Comparison of ENCODE assay signal across 7 cellular contexts in the genomic region with DNA sequence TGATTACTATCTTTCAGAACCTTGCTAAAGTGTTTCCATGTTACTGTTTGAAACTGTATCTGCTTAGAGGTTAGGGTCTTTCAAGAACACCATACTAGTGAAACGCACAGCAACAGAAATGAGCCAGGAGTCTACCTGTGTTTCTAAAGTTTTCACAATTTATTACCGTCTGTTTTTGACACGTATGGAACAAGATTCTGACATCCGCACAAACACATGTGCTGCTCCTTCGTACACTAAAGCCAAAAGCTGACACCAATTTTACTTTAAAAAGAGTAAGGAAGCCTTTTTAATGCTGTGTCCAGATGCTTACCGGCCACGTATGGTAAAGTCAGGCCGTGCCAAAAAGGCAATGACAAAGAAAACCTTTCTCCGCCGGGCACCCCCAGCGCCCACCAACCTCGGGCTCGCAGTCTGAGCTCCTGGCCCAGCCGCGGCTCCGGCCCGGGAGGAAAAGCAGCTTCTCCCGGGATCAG. TPM values are rescaled to one million over a fixed set of nuclear protein-coding genes. Genes with fewer than 3 reads are reported as not detected.
A peak's percentile ranks its signal among the peaks of the same experiment; 100 is the strongest.
DNase-seq lines count a peak whose midpoint lies in the region; ATAC-seq, FAIRE-seq and TF ChIP-seq lines count a peak whose summit lies in the region.

No MANE protein-coding gene starts in this region.

- peaks cover 75% of the 10 kb centered on the region for H3K4me1 Mint-ChIP-seq in nephron progenitor cell

- peak overlapping the region; percentile 89 for H3K4me3 Mint-ChIP-seq in nephron progenitor cell

- DNase-seq in HTR-8/SVneo (ENCODE audit: insufficient read length, low spot score) = no peak
- DNase-seq in nephron progenitor cell = no peak
- DNase-seq in effector CD8-positive, alpha-beta T cell (lab: John Stamatoyannopoulos, UW) = no peak
- no peak for DNase-seq in mesenteric fat pad (ENCODE audit: low spot score)

- TF ChIP-seq CTCF in nephron progenitor cell (IDR thresholded peaks at IDR 0.05) = no peak

- peaks cover 2% of the 10 kb centered on the region for H3K27me3 Mint-ChIP-seq in nephron progenitor cell (ENCODE audit: low read depth, poor library complexity)

- H3K36me3 Mint-ChIP-seq in nephron progenitor cell (ENCODE audit: low read depth) = peaks cover 45% of the 10 kb centered on the region

- peak overlapping the region; percentile 98 for H3K27ac Mint-ChIP-seq in nephron progenitor cell

- H3K9me3 Mint-ChIP-seq in nephron progenitor cell = no peaks in the 10 kb centered on the region

- FAIRE-seq in HTR-8/SVneo (lab: Jason Lieb, UNC) = peak; percentile 60
- peak; percentile 24 for FAIRE-seq in colon (lab: Jason Lieb, UNC)

- ATAC-seq in GM19035 (IDR thresholded peaks at IDR 0.05; ENCODE audit: unreplicated experiment) (peak; percentile 7), GM18873 (IDR thresholded peaks at IDR 0.05; ENCODE audit: low FRiP score, unreplicated experiment) (no peak)

RNA-seq across cellular contexts. Expression of a gene that starts 0.5 kb away (rescaled TPM):
- 674 TPM for total RNA-seq in mesenteric fat pad

RNA-seq across cellular contexts. Expression of a gene that starts 29.2 kb away (rescaled TPM):
- 4.1 TPM for total RNA-seq in mesenteric fat pad

RNA-seq across cellular contexts. Expression of a gene that starts 37.7 kb away (rescaled TPM):
- total RNA-seq in mesenteric fat pad = not detected
